Comparison of ENCODE assay signal across 21 cellular contexts in genomic region chr13:110552767-110553166, GRCh38. TPM values are rescaled to one million over a fixed set of nuclear protein-coding genes. Genes with fewer than 3 reads are reported as not detected.
DNase-seq lines count a peak whose midpoint lies in the region; ATAC-seq, FAIRE-seq and TF ChIP-seq lines count a peak whose summit lies in the region.
"Had no signal": no experiment of that assay in that cellular context is flagged by ENCODE, and none has a peak within 500 bp of the region (broad histone marks: within the 10 kb centered on the region; RNA-seq: fewer than 3 reads in every experiment).

No MANE protein-coding gene starts in this region.

- no peak overlapping the region for H2AFZ ChIP-seq in smooth muscle cell (ENCODE audit: low read depth)

- H3K9ac ChIP-seq in kidney (ENCODE audit: low read length in 2 of 2) (no peak overlapping the region), smooth muscle cell (ENCODE audit: low read depth) (no peak overlapping the region)
- H3K9ac ChIP-seq: BLaER1 treated with 17β-estradiol and CSF1 and Interleukin-3, amounts not matched to agents 10 nM and 100 nM had no signal

- H3F3A ChIP-seq in smooth muscle cell (ENCODE audit: low read depth): no peaks in the 10 kb centered on the region

- no peaks in the 10 kb centered on the region for H3K27me3 ChIP-seq in smooth muscle cell (ENCODE audit: low read depth)
- H3K27me3 ChIP-seq in adrenal gland: no peaks in the 10 kb centered on the region
- H3K27me3 ChIP-seq: BLaER1 treated with 17β-estradiol and CSF1 and Interleukin-3, amounts not matched to agents 10 nM and 100 nM had no signal

- H3K27ac ChIP-seq in kidney (ENCODE audit: low read depth in 2 of 2, low read length in 2 of 2) (no peak overlapping the region), smooth muscle cell (ENCODE audit: low read depth) (peak overlapping the region; percentile 4), adrenal gland (peak overlapping the region in 2 of 5 donors; percentile 11 to 28)
- H3K27ac ChIP-seq: BLaER1 treated with 17β-estradiol and CSF1 and Interleukin-3, amounts not matched to agents 10 nM and 100 nM; HL-60 had no signal

- H3K27me3 Mint-ChIP-seq in activated T-helper 17 cell treated with anti-CD3 and anti-CD28 coated beads, Interleukin-2, amount 50 U/mL, for 72 hours: no peaks in the 10 kb centered on the region
- H3K27me3 Mint-ChIP-seq: B cell had no signal

- H3K4me1 Mint-ChIP-seq in activated T-helper 17 cell treated with anti-CD3 and anti-CD28 coated beads, Interleukin-2, amount 50 U/mL, for 72 hours: peaks cover 9% of the 10 kb centered on the region

- 98% methylated on average over 9 of the region's 9 CpGs for WGBS in smooth muscle cell (ENCODE audit: low lambda C conversion rate)
- 91 to 96% (median 96%) methylated on average over 9 of the region's 9 CpGs for WGBS in adrenal gland, 4 donors

- H3K36me3 Mint-ChIP-seq in activated T-helper 17 cell treated with anti-CD3 and anti-CD28 coated beads, Interleukin-2, amount 50 U/mL, for 72 hours (ENCODE audit: low read depth): no peaks in the 10 kb centered on the region
- H3K36me3 Mint-ChIP-seq: CD8-positive, alpha-beta T cell had no signal

- TF ChIP-seq CTCF in kidney (IDR thresholded peaks at IDR 0.05; ENCODE audit: borderline replicate concordance, extremely low read depth, insufficient read depth): no peak
- TF ChIP-seq CTCF in smooth muscle cell (IDR thresholded peaks at IDR 0.05; ENCODE audit: borderline replicate concordance, insufficient read depth, poor library complexity, severe bottlenecking): no peak
- TF ChIP-seq CTCF in adrenal gland (IDR thresholded peaks at IDR 0.05): no peak

- ATAC-seq in activated T-helper 17 cell treated with anti-CD3 and anti-CD28 coated beads, Interleukin-2, amount 50 U/mL, for 72 hours (replicated peaks): no peak
- ATAC-seq in HG03025 (IDR thresholded peaks at IDR 0.05; ENCODE audit: low FRiP score, unreplicated experiment): no peak
- ATAC-seq in HG03139 (IDR thresholded peaks at IDR 0.05; ENCODE audit: unreplicated experiment): no peak
- ATAC-seq: CD8-positive, alpha-beta T cell; HCT116; K562 had no signal

- TF ChIP-seq POLR2A in adrenal gland (IDR thresholded peaks at IDR 0.05): no peak

- DNase-seq in Ammon's horn (ENCODE audit: low spot score) (peak; percentile 32), kidney (peak; percentile 34), smooth muscle cell (lab: John Stamatoyannopoulos, UW; ENCODE audit: unreplicated experiment) (no peak), adrenal gland (no peak)
- DNase-seq: 8988T; Calu3; CD8-positive, alpha-beta T cell; GOT3; H7; HFFc6; IMR-90 had no signal

- H3K79me2 ChIP-seq in smooth muscle cell (ENCODE audit: low read depth): peaks cover 72% of the 10 kb centered on the region

- no peak overlapping the region for H3K4me3 ChIP-seq in kidney (ENCODE audit: low read length in 2 of 2)
- H3K4me3 ChIP-seq in smooth muscle cell: no peak overlapping the region
- H3K4me3 ChIP-seq in adrenal gland: no peak overlapping the region
- H3K4me3 ChIP-seq: BLaER1 treated with 17β-estradiol and CSF1 and Interleukin-3, amounts not matched to agents 10 nM and 100 nM; K562 had no signal

- intact Hi-C loops in kidney (cut with DNase I) (no loop called here), adrenal gland (cut with DNase I) (no loop called here)

- peaks cover 44% of the 10 kb centered on the region for H4K20me1 ChIP-seq in smooth muscle cell (ENCODE audit: low read depth)

- H3K9me3 ChIP-seq in kidney (ENCODE audit: control insufficient read depth in 1 of 2, low read length in 2 of 2): no peaks in the 10 kb centered on the region
- H3K9me3 ChIP-seq in smooth muscle cell (replicated peaks; ENCODE audit: low read depth): no peaks in the 10 kb centered on the region
- no peaks in the 10 kb centered on the region for H3K9me3 ChIP-seq in adrenal gland (replicated peaks in 1 of 3)

- H3K36me3 ChIP-seq in kidney (ENCODE audit: control insufficient read depth in 1 of 2, insufficient read depth in 2 of 2, low read length in 2 of 2) (peaks cover 3 to 5% of the 10 kb centered on the region in 2 donors), smooth muscle cell (ENCODE audit: low read depth) (no peaks in the 10 kb centered on the region), adrenal gland (replicated peaks in 1 of 2) (no peaks in the 10 kb centered on the region)

- H3K27ac Mint-ChIP-seq in activated T-helper 17 cell treated with anti-CD3 and anti-CD28 coated beads, Interleukin-2, amount 50 U/mL, for 72 hours: peak overlapping the region; percentile 14
- H3K27ac Mint-ChIP-seq: B cell; CD8-positive, alpha-beta T cell; HFFc6 had no signal

- no peaks in the 10 kb centered on the region for H3K9me3 Mint-ChIP-seq in activated T-helper 17 cell treated with anti-CD3 and anti-CD28 coated beads, Interleukin-2, amount 50 U/mL, for 72 hours
- H3K9me3 Mint-ChIP-seq: CD8-positive, alpha-beta T cell had no signal

- FAIRE-seq in kidney (lab: Jason Lieb, UNC): no peak
- FAIRE-seq: G401.6, GM12891, K562 had no signal

- no peak overlapping the region for H3K4me3 Mint-ChIP-seq in activated T-helper 17 cell treated with anti-CD3 and anti-CD28 coated beads, Interleukin-2, amount 50 U/mL, for 72 hours
- H3K4me3 Mint-ChIP-seq: B cell; CD8-positive, alpha-beta T cell; HFFc6 had no signal

- H3K4me1 ChIP-seq in kidney (ENCODE audit: control insufficient read depth in 1 of 2, insufficient read depth in 1 of 2, low read depth in 1 of 2, low read length in 2 of 2) (peaks cover 4 to 24% of the 10 kb centered on the region in 2 donors), smooth muscle cell (ENCODE audit: low read depth) (no peaks in the 10 kb centered on the region), adrenal gland (replicated peaks in 1 of 2) (peaks cover 33 to 66% of the 10 kb centered on the region in 2 donors)

- no peak overlapping the region for H3K4me2 ChIP-seq in smooth muscle cell

RNA-seq across cellular contexts. Expression of gene RAB20, which starts 8.8 kb away (rescaled TPM):
- total RNA-seq in activated T-helper 17 cell treated with anti-CD3 and anti-CD28 coated beads, Interleukin-2, amount 50 U/mL, for 72 hours: 1 to 10 TPM; 2.4 to 3.7 TPM
- total RNA-seq in kidney (33.6 TPM), smooth muscle cell (12.6 and 18.0 TPM in 2 replicates), adrenal gland (100 to 1,000 TPM in 1 of 8 donors, 10 to 100 TPM in 7; 30.8 to 259 (median 46.1) TPM)
- polyA plus RNA-seq in kidney (ENCODE audit: insufficient read depth, low read depth, low replicate concordance) (47.7 TPM), smooth muscle cell (12.9 and 21.8 TPM in 2 replicates), adrenal gland (10 to 100 TPM; 15.0 to 20.6 (median 20.5) TPM)

Comparison
In these comparisons a context has a peak if more than half of its experiments do, and no peak if none do; other contexts are left out.
1. DNase-seq: peak in Ammon's horn (single experiment) and kidney (single experiment); none in smooth muscle cell (single experiment) and adrenal gland (0 of 7).